Comparison of ENCODE assay signal across 9 cellular contexts in genomic region chr10:49219248-49219647, GRCh38. TPM values are rescaled to one million over a fixed set of nuclear protein-coding genes. Genes with fewer than 3 reads are reported as not detected.
"Had no signal": no experiment of that assay in that cellular context is flagged by ENCODE, and none has a peak within 500 bp of the region (broad histone marks: within the 10 kb centered on the region; RNA-seq: fewer than 3 reads in every experiment).

No MANE protein-coding gene starts in this region.

- ATAC-seq: HCT116 had no signal

- H3K9me3 Mint-ChIP-seq: HFFc6 had no signal

- H3K4me3 Mint-ChIP-seq: HFFc6 had no signal

- FAIRE-seq: HTR-8/SVneo had no signal

- DNase-seq: GOT3, H7, IMR-90 had no signal

- H3K27ac Mint-ChIP-seq: HFFc6 had no signal

- H3K4me3 ChIP-seq: GM23248, HAP-1 had no signal

RNA-seq across cellular contexts. Expression of gene TMEM273, which starts 31.1 kb away (rescaled TPM):
- total RNA-seq: GM23248, H7, HFFc6, HT-29, IMR-90 had no signal
